Comparison of ENCODE assay signal across 8 cellular contexts in the genomic region with DNA sequence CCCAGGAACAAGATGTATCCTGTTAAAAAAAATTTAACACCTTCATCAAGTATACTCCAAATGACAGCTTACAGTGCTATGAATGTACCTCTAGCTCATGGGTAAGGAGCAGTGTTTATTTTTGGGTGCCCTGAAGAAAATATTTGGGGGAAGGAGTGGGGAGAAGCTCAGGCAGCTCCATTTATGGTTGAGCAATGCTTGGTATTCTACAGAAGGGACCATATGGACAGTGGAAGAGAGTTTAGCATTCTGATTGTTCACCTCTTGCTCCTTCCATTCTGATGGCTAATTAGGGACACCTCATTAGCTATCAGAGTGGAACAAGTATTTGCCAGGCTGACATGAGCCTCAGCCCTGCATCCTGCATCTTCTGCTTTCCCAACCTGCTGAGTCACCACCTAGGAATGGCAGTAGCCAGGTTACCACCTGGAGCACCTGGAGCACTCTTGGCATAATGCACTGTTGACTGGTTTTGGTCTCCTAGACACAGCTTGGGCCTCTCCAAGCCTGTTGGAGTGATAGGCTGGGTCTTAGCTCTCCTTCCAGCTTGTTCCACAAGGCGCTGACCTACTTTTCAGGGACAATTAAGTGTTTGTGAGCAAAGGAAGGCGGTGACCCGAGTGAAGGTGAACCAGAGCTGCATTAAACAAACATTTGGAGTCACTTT.
A peak's percentile ranks its signal among the peaks of the same experiment; 100 is the strongest.
DNase-seq lines count a peak whose midpoint lies in the region; ATAC-seq, FAIRE-seq and TF ChIP-seq lines count a peak whose summit lies in the region.

No MANE protein-coding gene starts in this region.

- peak overlapping the region; percentile 87 for H2BK120ac ChIP-seq in IMR-90 (ENCODE audit: low read depth, low read length)

- peak overlapping the region; percentile 52; the same call in 2 of the 3 replicates for H2BK15ac ChIP-seq in IMR-90 (ENCODE audit: low read depth, low read length)

- dilution Hi-C loops in IMR-90 (cut with HindIII; ENCODE audit: low sequenced_read_pairs, unreplicated experiment) = no loop called here

- peak overlapping the region; percentile 30 for H2AK9ac ChIP-seq in IMR-90 (replicated peaks; ENCODE audit: low read depth, low read length, poor library complexity)

- peak overlapping the region; percentile 75 for H3K14ac ChIP-seq in IMR-90 (replicated peaks; ENCODE audit: low read depth, low read length)

- H3K56ac ChIP-seq in IMR-90 (ENCODE audit: extremely low read depth, insufficient read depth, low read length) = peak overlapping the region; percentile 76

- in situ Hi-C loops in IMR-90 (cut with MboI; ENCODE audit: low sequenced_read_pairs) = no loop called here

- H3K4ac ChIP-seq in IMR-90 (ENCODE audit: low read depth, low read length) = peak overlapping the region; percentile 90

- 0 out of 2 replicates have a peak, but pooled peaks cover under 1% of the 10 kb centered on the region for H3K36me3 ChIP-seq in IMR-90 (ENCODE audit: control insufficient read depth, insufficient read depth, low read length)
- H3K36me3 ChIP-seq in astrocyte (ENCODE audit: insufficient read depth, low read length) = peaks cover 3% of the 10 kb centered on the region
- H3K36me3 ChIP-seq in kidney epithelial cell (ENCODE audit: control insufficient read depth, insufficient read depth, low read length) = no peaks in the 10 kb centered on the region
- H3K36me3 ChIP-seq in suprapubic skin = no peaks in the 10 kb centered on the region
- no peaks in the 10 kb centered on the region for H3K36me3 ChIP-seq in CD8-positive, alpha-beta memory T cell (ENCODE audit: insufficient read depth, low read length)

- peaks cover 23 to 71% of the 10 kb centered on the region in 2 experiments for H3K79me1 ChIP-seq in IMR-90 (ENCODE audit: low read depth in 1 of 2, low read length in 2 of 2)

- TF ChIP-seq POLR2A in IMR-90 (IDR thresholded peaks at IDR 0.05; ENCODE audit: low read depth, low read length) (no peak), suprapubic skin (IDR thresholded peaks at IDR 0.05) (no peak)

- peaks cover 4% of the 10 kb centered on the region for H3K36me3 Mint-ChIP-seq in astrocyte (ENCODE audit: low read depth, unreplicated experiment)
- peaks cover 0 to 2% (median 0%) of the 10 kb centered on the region in 3 donors for H3K36me3 Mint-ChIP-seq in CD8-positive, alpha-beta memory T cell

- peak overlapping the region; percentile 93 for H2BK20ac ChIP-seq in IMR-90 (ENCODE audit: low read depth, low read length)

- peak overlapping the region; percentile 93 for H3K18ac ChIP-seq in IMR-90 (ENCODE audit: low read depth, low read length)

- TF ChIP-seq CTCF in IMR-90 (conservative IDR thresholded peaks at IDR 0.05; ENCODE audit: low read depth, low read length) = no peak
- TF ChIP-seq CTCF in astrocyte (IDR thresholded peaks at IDR 0.05; ENCODE audit: insufficient read depth, low read depth, low read length) = no peak
- TF ChIP-seq CTCF in kidney epithelial cell (IDR thresholded peaks at IDR 0.05; ENCODE audit: insufficient read depth, low read length, poor library complexity, severe bottlenecking) = no peak
- TF ChIP-seq CTCF in suprapubic skin (IDR thresholded peaks at IDR 0.05) = no peak

- H3K27ac ChIP-seq in IMR-90 (ENCODE audit: insufficient read depth, low read length) (peak overlapping the region; percentile 96), astrocyte (ENCODE audit: low read depth, low read length) (peak overlapping the region; percentile 28), suprapubic skin (peak overlapping the region; percentile 76)
- H3K27ac ChIP-seq in CD8-positive, alpha-beta memory T cell (ENCODE audit: low read depth, low read length) = no peak overlapping the region

- no peak for TF ChIP-seq EP300 in suprapubic skin (IDR thresholded peaks at IDR 0.05)

- peaks cover 95% of the 10 kb centered on the region for H3K79me2 ChIP-seq in astrocyte (ENCODE audit: insufficient read depth, low read length)

- no peaks in the 10 kb centered on the region for H3K9me3 Mint-ChIP-seq in astrocyte (ENCODE audit: unreplicated experiment)
- H3K9me3 Mint-ChIP-seq in CD8-positive, alpha-beta memory T cell = no peaks in the 10 kb centered on the region

- H3K23ac ChIP-seq in IMR-90 (ENCODE audit: low read depth, low read length) = peak overlapping the region; percentile 90

- H3K4me1 ChIP-seq in IMR-90 (ENCODE audit: control insufficient read depth, insufficient read depth, low read length) (peaks cover 25% of the 10 kb centered on the region), astrocyte (ENCODE audit: insufficient read depth, low read length) (peaks cover 31% of the 10 kb centered on the region), suprapubic skin (peaks cover 60% of the 10 kb centered on the region)
- H3K4me1 ChIP-seq in CD8-positive, alpha-beta memory T cell (ENCODE audit: insufficient read depth, low read length) = no peaks in the 10 kb centered on the region

- H3K4me3 ChIP-seq in IMR-90 (ENCODE audit: insufficient read depth, low read depth, low read length) (no peak overlapping the region), astrocyte (ENCODE audit: insufficient read depth, low read depth, low read length) (no peak overlapping the region), kidney epithelial cell (ENCODE audit: low read depth, low read length) (no peak overlapping the region), suprapubic skin (no peak overlapping the region)
- no peak overlapping the region for H3K4me3 ChIP-seq in CD8-positive, alpha-beta memory T cell (ENCODE audit: low read length)

- intact Hi-C loops in IMR-90 (cut with micrococcal nuclease) = loop anchor here (1.0 to 5.0 kb wide), 3 partner anchors 35 to 49 kb away; no protein-coding TSS in a partner anchor

- H3K27ac Mint-ChIP-seq in astrocyte (ENCODE audit: unreplicated experiment) = peak overlapping the region; percentile 90
- no peak overlapping the region for H3K27ac Mint-ChIP-seq in CD8-positive, alpha-beta memory T cell

- peak overlapping the region; percentile 91 for H4K5ac ChIP-seq in IMR-90 (ENCODE audit: low read depth, low read length)

- H2BK5ac ChIP-seq in IMR-90 (ENCODE audit: low read depth, low read length, poor library complexity, severe bottlenecking) = peak overlapping the region; percentile 95

- H3K9ac ChIP-seq in IMR-90 (ENCODE audit: low read depth, low read length) (peak overlapping the region; percentile 59), astrocyte (ENCODE audit: low read length) (no peak overlapping the region)

- H3K4me2 ChIP-seq in IMR-90 (ENCODE audit: low read depth, low read length) (peak overlapping the region; percentile 49), astrocyte (ENCODE audit: low read length) (peak overlapping the region; percentile 27)

- POLR2A ChIA-PET in IMR-90 (lab: Charles Lee; ENCODE audit: unreplicated experiment) = interaction anchor here (0.9 to 1.5 kb wide), 4 partner anchors 10 to 49 kb away, joined by 3 to 9 read pairs (median 4); no protein-coding TSS in a partner anchor
- POLR2A ChIA-PET in CD8-positive, alpha-beta memory T cell (lab: Charles Lee) = no interaction called here

- peak overlapping the region; percentile 72 for H4K91ac ChIP-seq in IMR-90 (ENCODE audit: insufficient read depth, low read depth, low read length)

- ATAC-seq in IMR-90 (ENCODE audit: low read depth) = peak; percentile 74
- ATAC-seq in HG03521 (IDR thresholded peaks at IDR 0.05; ENCODE audit: unreplicated experiment) = no peak

- no peak for FAIRE-seq in astrocyte (lab: Jason Lieb, UNC)

- peak overlapping the region; percentile 90 for H2AK5ac ChIP-seq in IMR-90 (ENCODE audit: low read depth, low read length)

- H3K4me1 Mint-ChIP-seq in astrocyte (ENCODE audit: low read depth, unreplicated experiment) = peaks cover 51% of the 10 kb centered on the region
- no peaks in the 10 kb centered on the region for H3K4me1 Mint-ChIP-seq in CD8-positive, alpha-beta memory T cell

- H3K4me3 Mint-ChIP-seq in astrocyte (ENCODE audit: unreplicated experiment) = peak overlapping the region; percentile 24
- no peak overlapping the region for H3K4me3 Mint-ChIP-seq in CD8-positive, alpha-beta memory T cell

- peaks cover 15% of the 10 kb centered on the region for H4K20me1 ChIP-seq in IMR-90 (ENCODE audit: insufficient read depth, low read length)
- peaks cover 76% of the 10 kb centered on the region for H4K20me1 ChIP-seq in astrocyte (ENCODE audit: insufficient read depth, low read length)

- BruUV-seq in IMR-90 (replicated peaks; lab: Mats Ljungman, UMichigan) = no TSS peak

- no CpG with 5 or more reads among the region's 3 CpGs for WGBS in IMR-90 (ENCODE audit: extremely low coverage in 2 of 2, insufficient read length in 1 of 2), 2 experiments
- 64% methylated on average over 2 of the region's 3 CpGs for WGBS in suprapubic skin

- CTCF ChIA-PET in IMR-90 (lab: Yijun Ruan, JAX) = interaction anchor here (0.6 to 1.8 kb wide), 4 partner anchors 9 to 117 kb away, joined by 3 to 11 read pairs (median 4); no protein-coding TSS in a partner anchor
- CTCF ChIA-PET in CD8-positive, alpha-beta memory T cell (lab: Charles Lee) = no interaction called here

- H3K9me1 ChIP-seq in IMR-90 (ENCODE audit: insufficient read depth, low read length) = peaks cover 24% of the 10 kb centered on the region

- H3K9me3 ChIP-seq in IMR-90 (ENCODE audit: control insufficient read depth, insufficient read depth, low read length) (no peaks in the 10 kb centered on the region), astrocyte (ENCODE audit: insufficient read depth, low read depth, low read length) (no peaks in the 10 kb centered on the region), suprapubic skin (no peaks in the 10 kb centered on the region)
- no peaks in the 10 kb centered on the region for H3K9me3 ChIP-seq in CD8-positive, alpha-beta memory T cell (ENCODE audit: low read length)

- no peak overlapping the region for H2AFZ ChIP-seq in IMR-90 (replicated peaks; ENCODE audit: low read length, poor library complexity)
- H2AFZ ChIP-seq in astrocyte (ENCODE audit: low read depth, low read length) = no peak overlapping the region

- H4K8ac ChIP-seq in IMR-90 (ENCODE audit: low read depth in 2 of 2, low read length in 2 of 2) = peak overlapping the region; percentile 66 to 90

- H3K27me3 ChIP-seq in IMR-90 (ENCODE audit: control insufficient read depth, insufficient read depth, low read length) = no peaks in the 10 kb centered on the region
- no peaks in the 10 kb centered on the region for H3K27me3 ChIP-seq in astrocyte (ENCODE audit: insufficient read depth, low read length)
- no peaks in the 10 kb centered on the region for H3K27me3 ChIP-seq in kidney epithelial cell (ENCODE audit: control insufficient read depth, insufficient read depth, low read length)
- H3K27me3 ChIP-seq in suprapubic skin = no peaks in the 10 kb centered on the region
- H3K27me3 ChIP-seq in CD8-positive, alpha-beta memory T cell (ENCODE audit: insufficient read depth, low read length, poor library complexity, severe bottlenecking) = no peaks in the 10 kb centered on the region

- no peak for TF ChIP-seq RAD21 in IMR-90 (IDR thresholded peaks at IDR 0.05; ENCODE audit: low read length)

- DNase-seq in IMR-90 = no peak
- DNase-seq in astrocyte (ENCODE audit: low read depth) = peak; percentile 40
- peak; percentile 53 for DNase-seq in kidney epithelial cell (ENCODE audit: low read depth)
- DNase-seq in suprapubic skin (ENCODE audit: low spot score in 2 of 2) = peak in 1 of 2 donors; percentile 66
- DNase-seq in NCI-H82 (lab: John Stamatoyannopoulos, UW) = no peak
- no peak for DNase-seq in CD8-positive, alpha-beta memory T cell
- no peak for DNase-seq in AG08395 (ENCODE audit: low spot score)

- H3K27me3 Mint-ChIP-seq in astrocyte (ENCODE audit: low read depth, unreplicated experiment) = no peaks in the 10 kb centered on the region
- peaks cover 5 to 7% of the 10 kb centered on the region in 2 donors for H3K27me3 Mint-ChIP-seq in CD8-positive, alpha-beta memory T cell

Comparison
In these comparisons a context has a peak if more than half of its experiments do, and no peak if none do; other contexts are left out.
1. DNase-seq: peak in astrocyte (single experiment) and kidney epithelial cell (single experiment); none in IMR-90 (single experiment), NCI-H82 (single experiment), CD8-positive, alpha-beta memory T cell (0 of 5) and AG08395 (single experiment).